ENCODE assay signal across 9 cellular contexts in genomic region chr19:12668346-12668745, GRCh38. TPM values are rescaled to one million over a fixed set of nuclear protein-coding genes. Genes with fewer than 3 reads are reported as not detected.
DNase-seq lines count a peak whose midpoint lies in the region; ATAC-seq and TF ChIP-seq lines count a peak whose summit lies in the region.
"Had no signal": no experiment of that assay in that cellular context is flagged by ENCODE, and none has a peak within 500 bp of the region (broad histone marks: within the 10 kb centered on the region; RNA-seq: fewer than 3 reads in every experiment).

No MANE protein-coding gene starts in this region.

- peak overlapping the region; percentile 88 for H3K4me3 Mint-ChIP-seq in activated CD8-positive, alpha-beta memory T cell treated with anti-CD3 and anti-CD28 coated beads, Interleukin-2, amount 10 ng/mL, durations not matched to agents 7 days and 5 days

- H3K4me1 ChIP-seq in ascending aorta (peaks cover 12 to 33% of the 10 kb centered on the region in 2 donors), liver (ENCODE audit: control insufficient read depth in 4 of 4, insufficient read depth in 4 of 4, low read length in 3 of 4) (peaks cover 19 to 46% (median 41%) of the 10 kb centered on the region in 4 donors), thoracic aorta (ENCODE audit: control insufficient read depth in 1 of 2, low read depth in 2 of 2) (peaks cover 25 to 43% of the 10 kb centered on the region in 2 donors)

- DNase-seq in activated CD8-positive, alpha-beta memory T cell treated with anti-CD3 and anti-CD28 coated beads, Interleukin-2, amount 10 ng/mL, durations not matched to agents 7 days and 5 days, result no peak
- DNase-seq in activated CD8-positive, alpha-beta memory T cell treated with anti-CD3 and anti-CD28 coated beads for 24 hours, result no peak
- no peak for DNase-seq in ascending aorta (ENCODE audit: low spot score in 2 of 2)
- DNase-seq in thoracic aorta (ENCODE audit: low spot score), result no peak
- no peak for DNase-seq in SKM-1 treated with dmso at 0.1 percent for 144 hours (lab: John Stamatoyannopoulos, UW; ENCODE audit: unreplicated experiment)

- peak overlapping the region; percentile 71 to 92 for H3K4me3 ChIP-seq in ascending aorta
- peak overlapping the region; percentile 74 to 99 (median 89) for H3K4me3 ChIP-seq in liver (ENCODE audit: low read depth in 1 of 3, low read length in 3 of 3)
- H3K4me3 ChIP-seq in thoracic aorta, result peak overlapping the region; percentile 84

- H3K9me3 Mint-ChIP-seq in activated CD8-positive, alpha-beta memory T cell treated with anti-CD3 and anti-CD28 coated beads, Interleukin-2, amount 10 ng/mL, durations not matched to agents 7 days and 5 days (ENCODE audit: low read depth), result no peaks in the 10 kb centered on the region

- no peaks in the 10 kb centered on the region for H3K9me3 ChIP-seq in ascending aorta
- H3K9me3 ChIP-seq in liver (ENCODE audit: control insufficient read depth in 4 of 4, low read length in 3 of 4), result no peaks in the 10 kb centered on the region
- no peaks in the 10 kb centered on the region for H3K9me3 ChIP-seq in thoracic aorta

- ATAC-seq in activated CD8-positive, alpha-beta memory T cell treated with anti-CD3 and anti-CD28 coated beads, Interleukin-2, amount 10 ng/mL, durations not matched to agents 7 days and 5 days, result no peak
- ATAC-seq in thoracic aorta (ENCODE audit: insufficient number of reproducible peaks, low FRiP score, low read depth) (no peak), HG03108 (IDR thresholded peaks at IDR 0.05; ENCODE audit: unreplicated experiment) (no peak), GM19328 (IDR thresholded peaks at IDR 0.05; ENCODE audit: unreplicated experiment) (no peak)

- CTCF ChIA-PET in activated CD8-positive, alpha-beta memory T cell treated with anti-CD3 and anti-CD28 coated beads, Interleukin-2, amount 10 ng/mL, durations not matched to agents 7 days and 5 days (lab: Charles Lee), result interaction anchor here (1.3 to 5.8 kb wide), 5 partner anchors 10 to 104 kb away, joined by 3 to 40 read pairs (median 4); partner anchors contain the start of gene DHPS

- H3K36me3 ChIP-seq in ascending aorta (peaks cover 2 to 27% of the 10 kb centered on the region in 2 donors), liver (ENCODE audit: control insufficient read depth in 4 of 4, insufficient read depth in 3 of 4, low read depth in 1 of 4, low read length in 3 of 4) (peaks cover 0 to 17% (median under 1%) of the 10 kb centered on the region in 4 donors), thoracic aorta (peaks cover 9% of the 10 kb centered on the region)

- H3K27me3 ChIP-seq in ascending aorta (no peaks in the 10 kb centered on the region), liver (ENCODE audit: control insufficient read depth in 4 of 4, insufficient read depth in 4 of 4, low read length in 3 of 4) (no peaks in the 10 kb centered on the region), thoracic aorta (replicated peaks; ENCODE audit: insufficient read depth) (no peaks in the 10 kb centered on the region)

- H3K9ac ChIP-seq in liver (ENCODE audit: low read depth in 1 of 2, low read length in 2 of 2), result peak overlapping the region in 1 of 2 donors; percentile 88

- WGBS in liver, result 76% methylated on average over 8 of the region's 8 CpGs

- H3K4me1 Mint-ChIP-seq in activated CD8-positive, alpha-beta memory T cell treated with anti-CD3 and anti-CD28 coated beads, Interleukin-2, amount 10 ng/mL, durations not matched to agents 7 days and 5 days, result peaks cover 57% of the 10 kb centered on the region

- TF ChIP-seq RAD21 in liver (IDR thresholded peaks at IDR 0.05), result no peak

- H3K27me3 Mint-ChIP-seq in activated CD8-positive, alpha-beta memory T cell treated with anti-CD3 and anti-CD28 coated beads, Interleukin-2, amount 10 ng/mL, durations not matched to agents 7 days and 5 days, result no peaks in the 10 kb centered on the region

- peaks cover 15% of the 10 kb centered on the region for H3K36me3 Mint-ChIP-seq in activated CD8-positive, alpha-beta memory T cell treated with anti-CD3 and anti-CD28 coated beads, Interleukin-2, amount 10 ng/mL, durations not matched to agents 7 days and 5 days

- H3K27ac ChIP-seq in ascending aorta (peak overlapping the region in 1 of 2 donors; percentile 95), liver (ENCODE audit: low read depth in 1 of 2, low read length in 2 of 2) (peak overlapping the region; percentile 95 to 96), thoracic aorta (peak overlapping the region in 1 of 2 donors; percentile 100)

- H3K27ac Mint-ChIP-seq in activated CD8-positive, alpha-beta memory T cell treated with anti-CD3 and anti-CD28 coated beads, Interleukin-2, amount 10 ng/mL, durations not matched to agents 7 days and 5 days, result peak overlapping the region; percentile 100

- TF ChIP-seq CTCF in ascending aorta (IDR thresholded peaks at IDR 0.05) (no peak), liver (IDR thresholded peaks at IDR 0.05; ENCODE audit: low read depth, low read length, missing input control) (no peak), thoracic aorta (IDR thresholded peaks at IDR 0.05) (no peak)

- intact Hi-C loops in ascending aorta (cut with DNase I), result loop anchor here (2.0 to 5.0 kb wide), 4 partner anchors 58 to 1131 kb away; partner anchors contain the start of genes CNN1, ZNF490 and ZNF791

TF ChIP-seq in liver, 16 proteins besides CTCF, POLR2A, EP300 and RAD21:
- TF ChIP-seq ZBTB33 (IDR thresholded peaks at IDR 0.05) (no peak), GABPA (IDR thresholded peaks at IDR 0.05 in 1 of 2, conservative IDR thresholded peaks at IDR 0.05 in 1 of 2) (no peak)
TF ChIP-seq in liver: peak in this region for 0.

RNA-seq across cellular contexts. Expression of gene WDR83, which starts 1.7 kb away (rescaled TPM):
- 10 to 100 TPM; 21.4 to 22.0 TPM for total RNA-seq in activated CD8-positive, alpha-beta memory T cell treated with anti-CD3 and anti-CD28 coated beads, Interleukin-2, amount 10 ng/mL, durations not matched to agents 7 days and 5 days
- total RNA-seq in ascending aorta (12.0 TPM), liver (1 to 10 TPM; 4.0 to 5.1 TPM), thoracic aorta (10 to 100 TPM; 12.1 to 16.2 TPM)
- polyA plus RNA-seq in liver, result 1 to 10 TPM; 3.9 to 4.4 TPM

RNA-seq across cellular contexts. Expression of gene MAN2B1, which starts 1.8 kb away (rescaled TPM):
- total RNA-seq in activated CD8-positive, alpha-beta memory T cell treated with anti-CD3 and anti-CD28 coated beads, Interleukin-2, amount 10 ng/mL, durations not matched to agents 7 days and 5 days, result 100 to 1,000 TPM; 102 to 118 TPM
- total RNA-seq in ascending aorta (36.3 TPM), liver (10 to 100 TPM; 41.3 to 42.9 TPM), thoracic aorta (100 to 1,000 TPM; 111 to 118 TPM)
- polyA plus RNA-seq in liver, result 10 to 100 TPM; 23.5 to 28.9 TPM

RNA-seq across cellular contexts. Expression of gene DHPS, which starts 13.3 kb away (rescaled TPM):
- total RNA-seq in activated CD8-positive, alpha-beta memory T cell treated with anti-CD3 and anti-CD28 coated beads, Interleukin-2, amount 10 ng/mL, durations not matched to agents 7 days and 5 days, result 100 to 1,000 TPM; 106 to 111 TPM
- 160 TPM for total RNA-seq in ascending aorta
- total RNA-seq in liver, result 10 to 100 TPM; 29.1 to 53.9 TPM
- 10 to 100 TPM; 34.8 to 50.3 TPM for polyA plus RNA-seq in liver
- total RNA-seq in thoracic aorta, result 100 to 1,000 TPM; 101 to 114 TPM

RNA-seq across cellular contexts. Expression of gene GNG14, which starts 19.5 kb away (rescaled TPM):
- total RNA-seq in activated CD8-positive, alpha-beta memory T cell treated with anti-CD3 and anti-CD28 coated beads, Interleukin-2, amount 10 ng/mL, durations not matched to agents 7 days and 5 days, result not detected
- not detected for total RNA-seq in ascending aorta
- not detected for total RNA-seq in liver
- polyA plus RNA-seq in liver, result not detected
- not detected for total RNA-seq in thoracic aorta
- total RNA-seq: activated CD8-positive, alpha-beta memory T cell treated with anti-CD3 and anti-CD28 coated beads for 36 hours had no signal

RNA-seq across cellular contexts. Expression of gene FBXW9, which starts 28.1 kb away (rescaled TPM):
- 1 to 10 TPM; 5.2 to 6.3 TPM for total RNA-seq in activated CD8-positive, alpha-beta memory T cell treated with anti-CD3 and anti-CD28 coated beads, Interleukin-2, amount 10 ng/mL, durations not matched to agents 7 days and 5 days
- total RNA-seq in ascending aorta, result 7.6 TPM
- 1 to 10 TPM; 2.3 to 2.5 TPM for total RNA-seq in liver
- 1 to 10 TPM; 3.4 to 4.0 TPM for polyA plus RNA-seq in liver
- 1 to 10 TPM; 3.0 to 3.9 TPM for total RNA-seq in thoracic aorta
